ENCODE assay signal across 8 cellular contexts in genomic region chr22:35835998-35836691, GRCh38.
DNase-seq lines count a peak whose midpoint lies in the region; ATAC-seq and TF ChIP-seq lines count a peak whose summit lies in the region.

No MANE protein-coding gene starts in this region.

- intact Hi-C loops in left ventricle myocardium superior (cut with micrococcal nuclease), result loop anchor here (10.0 kb wide), 1 partner anchor 79 kb away; no protein-coding TSS in a partner anchor
- intact Hi-C loops in activated T-helper 2 cell treated with anti-CD3 and anti-CD28 coated beads, Interferon-gamma antibody, Interleukin-2, Interleukin-4, amounts not matched to agents 10 μg/mL and 5 μg/mL and 100 μg/mL, durations not matched to agents 14 hours and 24 hours and 36 hours (cut with micrococcal nuclease), result no loop called here

- H3K4me3 Mint-ChIP-seq in activated T-helper 17 cell treated with anti-CD3 and anti-CD28 coated beads, Interleukin-2, amount 50 U/mL, for 72 hours, result peak overlapping the region; percentile 0
- no peak overlapping the region for H3K4me3 Mint-ChIP-seq in activated T-helper 2 cell treated with anti-CD3 and anti-CD28 coated beads, Interferon-gamma antibody, Interleukin-2, Interleukin-4, amounts not matched to agents 10 μg/mL and 5 μg/mL and 100 μg/mL, durations not matched to agents 14 hours and 24 hours and 36 hours (ENCODE audit: low read depth)

- no peaks in the 10 kb centered on the region for H3K9me3 Mint-ChIP-seq in activated T-helper 17 cell treated with anti-CD3 and anti-CD28 coated beads, Interleukin-2, amount 50 U/mL, for 72 hours
- H3K9me3 Mint-ChIP-seq in activated T-helper 2 cell treated with anti-CD3 and anti-CD28 coated beads, Interferon-gamma antibody, Interleukin-2, Interleukin-4, amounts not matched to agents 10 μg/mL and 5 μg/mL and 100 μg/mL, durations not matched to agents 14 hours and 24 hours and 36 hours, result no peaks in the 10 kb centered on the region

- peak overlapping the region; percentile 51 for H3K4me3 ChIP-seq in retinal pigment epithelial cell (ENCODE audit: low read length)

- ATAC-seq in activated T-helper 17 cell treated with anti-CD3 and anti-CD28 coated beads, Interleukin-2, amount 50 U/mL, for 72 hours (replicated peaks), result no peak
- peak; percentile 83 for ATAC-seq in left ventricle myocardium superior

- DNase-seq in ELR (ENCODE audit: low read depth) (peak; percentile 90), NCI-H2029 (lab: John Stamatoyannopoulos, UW) (peak; percentile 89), left ventricle myocardium superior (peak; percentile 70), retinal pigment epithelial cell (ENCODE audit: low read depth) (peak; percentile 54), GM13977 (ENCODE audit: low spot score) (no peak), SKM-1 treated with dmso at 0.1 percent for 144 hours (lab: John Stamatoyannopoulos, UW; ENCODE audit: unreplicated experiment) (no peak)
- DNase-seq in activated T-helper 2 cell treated with anti-CD3 and anti-CD28 coated beads, Interferon-gamma antibody, Interleukin-2, Interleukin-4, amounts not matched to agents 10 μg/mL and 5 μg/mL and 100 μg/mL, durations not matched to agents 14 hours and 24 hours and 36 hours (ENCODE audit: low spot score), result no peak

- no peaks in the 10 kb centered on the region for H3K36me3 Mint-ChIP-seq in activated T-helper 17 cell treated with anti-CD3 and anti-CD28 coated beads, Interleukin-2, amount 50 U/mL, for 72 hours (ENCODE audit: low read depth)
- H3K36me3 Mint-ChIP-seq in activated T-helper 2 cell treated with anti-CD3 and anti-CD28 coated beads, Interferon-gamma antibody, Interleukin-2, Interleukin-4, amounts not matched to agents 10 μg/mL and 5 μg/mL and 100 μg/mL, durations not matched to agents 14 hours and 24 hours and 36 hours (ENCODE audit: low read depth), result no peaks in the 10 kb centered on the region

- in situ Hi-C loops in GM13977 (cut with MboI; ENCODE audit: low pct_unique_long_range_greater_than_20kb, low sequenced_read_pairs, unreplicated experiment), result no loop called here

- peak overlapping the region; percentile 26 for H3K27ac Mint-ChIP-seq in activated T-helper 17 cell treated with anti-CD3 and anti-CD28 coated beads, Interleukin-2, amount 50 U/mL, for 72 hours
- H3K27ac Mint-ChIP-seq in activated T-helper 2 cell treated with anti-CD3 and anti-CD28 coated beads, Interferon-gamma antibody, Interleukin-2, Interleukin-4, amounts not matched to agents 10 μg/mL and 5 μg/mL and 100 μg/mL, durations not matched to agents 14 hours and 24 hours and 36 hours, result no peak overlapping the region

- TF ChIP-seq CTCF in retinal pigment epithelial cell (conservative IDR thresholded peaks at IDR 0.05; ENCODE audit: low read depth, low read length) (no peak), GM13977 (IDR thresholded peaks at IDR 0.05; ENCODE audit: extremely low read depth, insufficient read depth, missing control alignments) (no peak)

- H3K4me1 Mint-ChIP-seq in activated T-helper 17 cell treated with anti-CD3 and anti-CD28 coated beads, Interleukin-2, amount 50 U/mL, for 72 hours, result peaks cover 13% of the 10 kb centered on the region
- H3K4me1 Mint-ChIP-seq in activated T-helper 2 cell treated with anti-CD3 and anti-CD28 coated beads, Interferon-gamma antibody, Interleukin-2, Interleukin-4, amounts not matched to agents 10 μg/mL and 5 μg/mL and 100 μg/mL, durations not matched to agents 14 hours and 24 hours and 36 hours (ENCODE audit: low read depth), result peaks cover 17% of the 10 kb centered on the region

- H3K27me3 Mint-ChIP-seq in activated T-helper 17 cell treated with anti-CD3 and anti-CD28 coated beads, Interleukin-2, amount 50 U/mL, for 72 hours, result peaks cover 14% of the 10 kb centered on the region
- peaks cover 26% of the 10 kb centered on the region for H3K27me3 Mint-ChIP-seq in activated T-helper 2 cell treated with anti-CD3 and anti-CD28 coated beads, Interferon-gamma antibody, Interleukin-2, Interleukin-4, amounts not matched to agents 10 μg/mL and 5 μg/mL and 100 μg/mL, durations not matched to agents 14 hours and 24 hours and 36 hours (ENCODE audit: low read depth)

Comparison
In these comparisons a context has a peak if more than half of its experiments do, and no peak if none do; other contexts are left out.
1. DNase-seq: peak in ELR (single experiment), NCI-H2029 (single experiment), left ventricle myocardium superior (single experiment) and retinal pigment epithelial cell (single experiment); none in GM13977 (single experiment), activated T-helper 2 cell treated with anti-CD3 and anti-CD28 coated beads, Interferon-gamma antibody, Interleukin-2, Interleukin-4, amounts not matched to agents 10 μg/mL and 5 μg/mL and 100 μg/mL, durations not matched to agents 14 hours and 24 hours and 36 hours (single experiment) and SKM-1 treated with dmso at 0.1 percent for 144 hours (single experiment).